In genomic region chr13:41117859-41118258, GRCh38 we compare ENCODE assay signal across 29 cellular contexts.
"Had no signal": no experiment of that assay in that cellular context is flagged by ENCODE, and none has a peak within 500 bp of the region (broad histone marks: within the 10 kb centered on the region; RNA-seq: fewer than 3 reads in every experiment).

No MANE protein-coding gene starts in this region.

- H3K4me3 ChIP-seq: gastroesophageal sphincter, psoas muscle, right atrium auricular region, tibial nerve had no signal

- H3K36me3 ChIP-seq: gastroesophageal sphincter, right atrium auricular region, tibial nerve, WERI-Rb-1 had no signal

- H3K4me1 Mint-ChIP-seq: activated CD4-positive, alpha-beta T cell treated with anti-CD3 and anti-CD28 coated beads, Interleukin-2, amount 10 ng/mL, durations not matched to agents 24 days and 14 days; activated T-helper 17 cell treated with anti-CD3 and anti-CD28 coated beads, Interleukin-2, amount 50 U/mL, for 72 hours; central memory CD8-positive, alpha-beta T cell; immature natural killer cell; memory B cell had no signal

- H3K4me1 ChIP-seq: parathyroid adenoma, psoas muscle, right atrium auricular region, tibial nerve had no signal

- ATAC-seq: activated CD4-positive, CD25-positive, alpha-beta regulatory T cell treated with anti-CD3 and anti-CD28 coated beads, Interleukin-2, amount 50 U/mL, for 24 hours; activated T-cell treated with anti-CD3 and anti-CD28 coated beads, Interleukin-2, amount 50 U/mL, for 4 hours; activated T-helper 17 cell treated with anti-CD3 and anti-CD28 coated beads, Interleukin-2, amount 50 U/mL, for 72 hours; gastroesophageal sphincter; naive thymus-derived CD4-positive, alpha-beta T cell; psoas muscle; T-helper 17 cell had no signal

- H2AFZ ChIP-seq: parathyroid adenoma had no signal

- H3K4me3 Mint-ChIP-seq: activated CD4-positive, alpha-beta memory T cell treated with anti-CD3 and anti-CD28 coated beads for 36 hours; activated CD4-positive, alpha-beta T cell treated with anti-CD3 and anti-CD28 coated beads, Interleukin-2, amount 10 ng/mL, durations not matched to agents 24 days and 14 days; activated T-cell treated with anti-CD3 and anti-CD28 coated beads, Interleukin-2, amount 50 U/mL, for 4 hours; activated T-helper 17 cell treated with anti-CD3 and anti-CD28 coated beads, Interleukin-2, amount 50 U/mL, for 72 hours; central memory CD8-positive, alpha-beta T cell; immature natural killer cell; memory B cell; naive thymus-derived CD4-positive, alpha-beta T cell; T-helper 17 cell had no signal

- H3K27ac ChIP-seq: gastroesophageal sphincter, parathyroid adenoma, psoas muscle, right atrium auricular region, tibial nerve, WERI-Rb-1 had no signal

- H3K27me3 ChIP-seq: gastroesophageal sphincter, right atrium auricular region, tibial nerve had no signal

- H3K79me2 ChIP-seq: parathyroid adenoma had no signal

- H3K27ac Mint-ChIP-seq: activated CD4-positive, alpha-beta memory T cell treated with anti-CD3 and anti-CD28 coated beads for 36 hours; activated CD4-positive, alpha-beta T cell treated with anti-CD3 and anti-CD28 coated beads, Interleukin-2, amount 10 ng/mL, durations not matched to agents 24 days and 14 days; activated T-helper 17 cell treated with anti-CD3 and anti-CD28 coated beads, Interleukin-2, amount 50 U/mL, for 72 hours; immature natural killer cell; memory B cell; naive thymus-derived CD4-positive, alpha-beta T cell; T-helper 17 cell had no signal

- H3K9me3 Mint-ChIP-seq: activated CD4-positive, alpha-beta memory T cell treated with anti-CD3 and anti-CD28 coated beads for 36 hours; activated CD4-positive, alpha-beta T cell treated with anti-CD3 and anti-CD28 coated beads, Interleukin-2, amount 10 ng/mL, durations not matched to agents 24 days and 14 days; activated T-cell treated with anti-CD3 and anti-CD28 coated beads, Interleukin-2, amount 50 U/mL, for 4 hours; activated T-helper 17 cell treated with anti-CD3 and anti-CD28 coated beads, Interleukin-2, amount 50 U/mL, for 72 hours; central memory CD8-positive, alpha-beta T cell; immature natural killer cell; memory B cell; naive thymus-derived CD4-positive, alpha-beta T cell had no signal

- H3K9ac ChIP-seq: parathyroid adenoma had no signal

- H3K27me3 Mint-ChIP-seq: activated CD4-positive, alpha-beta memory T cell treated with anti-CD3 and anti-CD28 coated beads for 36 hours; activated CD4-positive, alpha-beta T cell treated with anti-CD3 and anti-CD28 coated beads, Interleukin-2, amount 10 ng/mL, durations not matched to agents 24 days and 14 days; activated T-helper 17 cell treated with anti-CD3 and anti-CD28 coated beads, Interleukin-2, amount 50 U/mL, for 72 hours; central memory CD8-positive, alpha-beta T cell; memory B cell; T-helper 17 cell had no signal

- H3K9me3 ChIP-seq: gastroesophageal sphincter, psoas muscle, right atrium auricular region, tibial nerve had no signal

- H3K36me3 Mint-ChIP-seq: activated CD4-positive, alpha-beta memory T cell treated with anti-CD3 and anti-CD28 coated beads for 36 hours; immature natural killer cell; memory B cell; naive thymus-derived CD4-positive, alpha-beta T cell had no signal

- DNase-seq: activated CD4-positive, alpha-beta memory T cell treated with anti-CD3 and anti-CD28 coated beads for 36 hours; activated CD4-positive, alpha-beta T cell treated with anti-CD3 and anti-CD28 coated beads, Interleukin-2, amount 10 ng/mL, durations not matched to agents 24 days and 14 days; activated gamma-delta T cell treated with Interleukin-2 at 50 U/mL for 16 hours; activated naive CD4-positive, alpha-beta T cell treated with anti-CD3 and anti-CD28 coated beads, Interleukin-2, amount 50 U/mL, for 16 hours; activated T-cell treated with anti-CD3 and anti-CD28 coated beads, Interleukin-2, amount 50 U/mL, for 4 hours; amygdala; dermis blood vessel endothelial cell; effector CD8-positive, alpha-beta T cell; erythroblast; hypothalamus; immature natural killer cell; midbrain; naive thymus-derived CD4-positive, alpha-beta T cell; nucleus accumbens; psoas muscle; stimulated activated CD4-positive, alpha-beta T cell treated with anti-CD3 and anti-CD28 coated beads, Interleukin-15, amount 100 ng/mL, for 24 hours; stimulated activated CD4-positive, alpha-beta T cell treated with anti-CD3 and anti-CD28 coated beads, Interleukin-2, amount 100 ng/mL, for 24 hours; stimulated activated naive CD4-positive, alpha-beta T cell treated with Interleukin-2 at 50 U/mL for 16 hours; T-helper 17 cell; T1000; WERI-Rb-1 had no signal
